Comparison of ENCODE assay signal across 35 cellular contexts in genomic region chr22:31574015-31574670, GRCh38.
A peak's percentile ranks its signal among the peaks of the same experiment; 100 is the strongest.
DNase-seq lines count a peak whose midpoint lies in the region; TF ChIP-seq lines count a peak whose summit lies in the region.
"Had no signal": no experiment of that assay in that cellular context is flagged by ENCODE, and none has a peak within 500 bp of the region (broad histone marks: within the 10 kb centered on the region; RNA-seq: fewer than 3 reads in every experiment).

No MANE protein-coding gene starts in this region.

- no peaks in the 10 kb centered on the region for H3K36me3 ChIP-seq in testis (ENCODE audit: low read depth, missing control alignments)

- H3K27ac ChIP-seq in layer of hippocampus (ENCODE audit: low read depth, low read length) (peak overlapping the region; percentile 6), testis (peak overlapping the region; percentile 81 to 82)
- H3K27ac ChIP-seq: brain microvascular endothelial cell, colonic mucosa, heart left ventricle, HL-60, neutrophil, Peyer's patch, sigmoid colon, upper lobe of left lung had no signal

- TF ChIP-seq CTCF in cardiac fibroblast (IDR thresholded peaks at IDR 0.05; ENCODE audit: low read depth, low read length) (no peak), testis (IDR thresholded peaks at IDR 0.05) (no peak)

- DNase-seq in activated CD4-positive, alpha-beta T cell treated with anti-CD3 and anti-CD28 coated beads, Interleukin-2, amount 10 ng/mL, durations not matched to agents 24 days and 14 days: no peak
- no peak for DNase-seq in activated CD4-positive, alpha-beta T cell treated with anti-CD3 and anti-CD28 coated beads, Interleukin-2, amount 10 ng/mL, durations not matched to agents 7 days and 5 days
- DNase-seq in cardiac fibroblast (ENCODE audit: low read depth in 2 of 2) (peak; percentile 15 to 89), testis (no peak), NCI-H1436 (lab: John Stamatoyannopoulos, UW) (no peak), NCI-H2029 treated with DMSO at 0.1 percent for 48 hours (lab: John Stamatoyannopoulos, UW) (no peak)
- no peak for DNase-seq in T-helper 2 cell treated with Interferon-gamma antibody and Interleukin-4, amounts not matched to agents 5 μg/mL and 100 μg/mL, for 36 hours (ENCODE audit: low spot score)
- DNase-seq: activated CD4-positive, alpha-beta T cell treated with anti-CD3 and anti-CD28 coated beads for 36 hours; activated naive CD4-positive, alpha-beta T cell; activated T-cell treated with anti-CD3 and anti-CD28 coated beads, Interleukin-2, amount 50 U/mL, for 4 hours; brain microvascular endothelial cell; Calu3; CD4-positive, CD25-positive, alpha-beta regulatory T cell; colonic mucosa; DMS79 treated with DMSO at 0.1 percent for 48 hours; effector CD4-positive, alpha-beta T cell; GF-D8; HCEC 1CT; heart left ventricle; KG1; left ventricle myocardium superior; NCI-H2081 treated with DMSO at 0.1 percent for 48 hours; NCI-H2227 treated with DMSO at 0.1 percent for 48 hours; NCI-H526 treated with DMSO at 0.1 percent for 48 hours; Peyer's patch; SHP77; sigmoid colon; stimulated activated CD4-positive, alpha-beta T cell treated with anti-CD3 and anti-CD28 coated beads, Interleukin-15, amount 100 ng/mL, for 24 hours; stimulated activated CD4-positive, alpha-beta T cell treated with anti-CD3 and anti-CD28 coated beads, Interleukin-4, amount 100 ng/mL, for 4 hours; T1000; upper lobe of left lung had no signal

- 51 to 55% methylated on average over 3 of the region's 3 CpGs for WGBS in testis, 2 donors

- H3K27me3 Mint-ChIP-seq in activated CD4-positive, alpha-beta T cell treated with anti-CD3 and anti-CD28 coated beads, Interleukin-2, amount 10 ng/mL, durations not matched to agents 24 days and 14 days: no peaks in the 10 kb centered on the region
- no peaks in the 10 kb centered on the region for H3K27me3 Mint-ChIP-seq in activated CD4-positive, alpha-beta T cell treated with anti-CD3 and anti-CD28 coated beads, Interleukin-2, amount 10 ng/mL, durations not matched to agents 7 days and 5 days
- H3K27me3 Mint-ChIP-seq in T-helper 2 cell treated with Interferon-gamma antibody and Interleukin-4, amounts not matched to agents 5 μg/mL and 100 μg/mL, for 36 hours (ENCODE audit: low read depth): no peaks in the 10 kb centered on the region
- H3K27me3 Mint-ChIP-seq: activated CD4-positive, alpha-beta T cell treated with anti-CD3 and anti-CD28 coated beads for 36 hours; CD4-positive, CD25-positive, alpha-beta regulatory T cell; progenitor cell of endocrine pancreas had no signal

- CTCF ChIA-PET in activated CD4-positive, alpha-beta T cell treated with anti-CD3 and anti-CD28 coated beads, Interleukin-2, amount 10 ng/mL, durations not matched to agents 7 days and 5 days (lab: Charles Lee): interaction anchor here (0.6 to 0.8 kb wide), 2 partner anchors 9 to 22 kb away, joined by 3 to 4 read pairs; no protein-coding TSS in a partner anchor

- H3K4me1 Mint-ChIP-seq in activated CD4-positive, alpha-beta T cell treated with anti-CD3 and anti-CD28 coated beads, Interleukin-2, amount 10 ng/mL, durations not matched to agents 24 days and 14 days: peaks cover 4% of the 10 kb centered on the region
- peaks cover 4% of the 10 kb centered on the region for H3K4me1 Mint-ChIP-seq in activated CD4-positive, alpha-beta T cell treated with anti-CD3 and anti-CD28 coated beads, Interleukin-2, amount 10 ng/mL, durations not matched to agents 7 days and 5 days
- H3K4me1 Mint-ChIP-seq in T-helper 2 cell treated with Interferon-gamma antibody and Interleukin-4, amounts not matched to agents 5 μg/mL and 100 μg/mL, for 36 hours (ENCODE audit: low read depth): peaks cover 5% of the 10 kb centered on the region

- POLR2A ChIA-PET in activated CD4-positive, alpha-beta T cell treated with anti-CD3 and anti-CD28 coated beads, Interleukin-2, amount 10 ng/mL, durations not matched to agents 7 days and 5 days (lab: Charles Lee): interaction anchor here (0.6 kb wide), 1 partner anchor 209 kb away, joined by 4 read pairs; no protein-coding TSS in a partner anchor

- intact Hi-C loops in activated CD4-positive, alpha-beta T cell treated with anti-CD3 and anti-CD28 coated beads, Interleukin-2, amount 10 ng/mL, durations not matched to agents 24 days and 14 days (cut with micrococcal nuclease): no loop called here
- intact Hi-C loops in testis (cut with DNase I; ENCODE audit: low total_unique reads): no loop called here

- H3K27ac Mint-ChIP-seq in activated CD4-positive, alpha-beta T cell treated with anti-CD3 and anti-CD28 coated beads, Interleukin-2, amount 10 ng/mL, durations not matched to agents 24 days and 14 days: peak overlapping the region; percentile 9
- H3K27ac Mint-ChIP-seq in activated CD4-positive, alpha-beta T cell treated with anti-CD3 and anti-CD28 coated beads, Interleukin-2, amount 10 ng/mL, durations not matched to agents 7 days and 5 days: no peak overlapping the region
- H3K27ac Mint-ChIP-seq in T-helper 2 cell treated with Interferon-gamma antibody and Interleukin-4, amounts not matched to agents 5 μg/mL and 100 μg/mL, for 36 hours: no peak overlapping the region
- H3K27ac Mint-ChIP-seq: CD4-positive, CD25-positive, alpha-beta regulatory T cell; progenitor cell of endocrine pancreas had no signal

- no peaks in the 10 kb centered on the region for H3K9me3 ChIP-seq in testis
- H3K9me3 ChIP-seq: colonic mucosa, heart left ventricle, neutrophil, Peyer's patch, sigmoid colon, upper lobe of left lung had no signal

- peaks cover 62% of the 10 kb centered on the region for H3K36me3 Mint-ChIP-seq in activated CD4-positive, alpha-beta T cell treated with anti-CD3 and anti-CD28 coated beads, Interleukin-2, amount 10 ng/mL, durations not matched to agents 24 days and 14 days (ENCODE audit: low read depth)
- peaks cover 40% of the 10 kb centered on the region for H3K36me3 Mint-ChIP-seq in activated CD4-positive, alpha-beta T cell treated with anti-CD3 and anti-CD28 coated beads, Interleukin-2, amount 10 ng/mL, durations not matched to agents 7 days and 5 days (ENCODE audit: low read depth)
- peaks cover 53% of the 10 kb centered on the region for H3K36me3 Mint-ChIP-seq in T-helper 2 cell treated with Interferon-gamma antibody and Interleukin-4, amounts not matched to agents 5 μg/mL and 100 μg/mL, for 36 hours (ENCODE audit: low read depth)

- no peak for TF ChIP-seq POLR2A in testis (IDR thresholded peaks at IDR 0.05)

- H3K27me3 ChIP-seq in layer of hippocampus (ENCODE audit: control insufficient read depth, insufficient read depth, low read length) (no peaks in the 10 kb centered on the region), testis (no peaks in the 10 kb centered on the region)
- H3K27me3 ChIP-seq: brain microvascular endothelial cell, colonic mucosa, heart left ventricle, neutrophil, Peyer's patch, sigmoid colon, upper lobe of left lung had no signal

- H3K4me3 Mint-ChIP-seq in activated CD4-positive, alpha-beta T cell treated with anti-CD3 and anti-CD28 coated beads, Interleukin-2, amount 10 ng/mL, durations not matched to agents 24 days and 14 days: no peak overlapping the region
- no peak overlapping the region for H3K4me3 Mint-ChIP-seq in activated CD4-positive, alpha-beta T cell treated with anti-CD3 and anti-CD28 coated beads, Interleukin-2, amount 10 ng/mL, durations not matched to agents 7 days and 5 days
- no peak overlapping the region for H3K4me3 Mint-ChIP-seq in T-helper 2 cell treated with Interferon-gamma antibody and Interleukin-4, amounts not matched to agents 5 μg/mL and 100 μg/mL, for 36 hours
- H3K4me3 Mint-ChIP-seq: activated CD4-positive, alpha-beta T cell treated with anti-CD3 and anti-CD28 coated beads for 36 hours; activated T-cell treated with anti-CD3 and anti-CD28 coated beads, Interleukin-2, amount 50 U/mL, for 4 hours; CD4-positive, CD25-positive, alpha-beta regulatory T cell had no signal

- H3K4me1 ChIP-seq in testis: peaks cover 21% of the 10 kb centered on the region
- H3K4me1 ChIP-seq: colonic mucosa, heart left ventricle, Peyer's patch, sigmoid colon, upper lobe of left lung had no signal

- H3K4me3 ChIP-seq in cardiac fibroblast (replicated peaks in 1 of 2; ENCODE audit: low read depth in 2 of 2, low read length in 2 of 2): no peak overlapping the region
- no peak overlapping the region for H3K4me3 ChIP-seq in testis
- H3K4me3 ChIP-seq: colonic mucosa, heart left ventricle, Peyer's patch, sigmoid colon, upper lobe of left lung had no signal

- H3K9me3 Mint-ChIP-seq in activated CD4-positive, alpha-beta T cell treated with anti-CD3 and anti-CD28 coated beads, Interleukin-2, amount 10 ng/mL, durations not matched to agents 24 days and 14 days: no peaks in the 10 kb centered on the region
- no peaks in the 10 kb centered on the region for H3K9me3 Mint-ChIP-seq in activated CD4-positive, alpha-beta T cell treated with anti-CD3 and anti-CD28 coated beads, Interleukin-2, amount 10 ng/mL, durations not matched to agents 7 days and 5 days
- no peaks in the 10 kb centered on the region for H3K9me3 Mint-ChIP-seq in T-helper 2 cell treated with Interferon-gamma antibody and Interleukin-4, amounts not matched to agents 5 μg/mL and 100 μg/mL, for 36 hours
- H3K9me3 Mint-ChIP-seq: activated T-cell treated with anti-CD3 and anti-CD28 coated beads, Interleukin-2, amount 50 U/mL, for 4 hours; CD4-positive, CD25-positive, alpha-beta regulatory T cell had no signal

Comparison
In these comparisons a context has a peak if more than half of its experiments do, and no peak if none do; other contexts are left out.
1. DNase-seq: peak in cardiac fibroblast (2 of 2); none in activated CD4-positive, alpha-beta T cell treated with anti-CD3 and anti-CD28 coated beads, Interleukin-2, amount 10 ng/mL, durations not matched to agents 24 days and 14 days (single experiment), activated CD4-positive, alpha-beta T cell treated with anti-CD3 and anti-CD28 coated beads, Interleukin-2, amount 10 ng/mL, durations not matched to agents 7 days and 5 days (single experiment), testis (single experiment), NCI-H1436 (single experiment), T-helper 2 cell treated with Interferon-gamma antibody and Interleukin-4, amounts not matched to agents 5 μg/mL and 100 μg/mL, for 36 hours (single experiment) and NCI-H2029 treated with DMSO at 0.1 percent for 48 hours (single experiment).